In genomic region chr1:117899801-117900200, GRCh38 we compare ENCODE assay signal across 24 cellular contexts.
"Had no signal": no experiment of that assay in that cellular context is flagged by ENCODE, and none has a peak within 500 bp of the region (broad histone marks: within the 10 kb centered on the region; RNA-seq: fewer than 3 reads in every experiment).

No MANE protein-coding gene starts in this region.

- H3K4me1 ChIP-seq: upper lobe of right lung had no signal

- H3K27ac ChIP-seq: thyroid gland, upper lobe of right lung had no signal

- H3K27me3 ChIP-seq: thyroid gland, upper lobe of right lung had no signal

- H3K27ac Mint-ChIP-seq: activated B cell treated with CpG ODN at 0.5 μM for 24 hours; activated CD4-positive, alpha-beta memory T cell treated with anti-CD3 and anti-CD28 coated beads for 36 hours; activated CD8-positive, alpha-beta memory T cell treated with anti-CD3 and anti-CD28 coated beads, Interleukin-2, amount 10 ng/mL, durations not matched to agents 7 days and 5 days; progenitor cell of endocrine pancreas; T-helper 1 cell treated with Interleukin-12 subunit alpha and Interleukin-12 subunit beta and Interleukin-4 antibody, amounts not matched to agents 30 μg/mL and 1 μg/mL, for 36 hours had no signal

- FAIRE-seq: astrocyte, colon, endothelial cell of umbilical vein had no signal

- H3K27me3 Mint-ChIP-seq: activated B cell treated with CpG ODN at 0.5 μM for 24 hours; activated CD4-positive, alpha-beta memory T cell treated with anti-CD3 and anti-CD28 coated beads for 36 hours; activated CD8-positive, alpha-beta memory T cell treated with anti-CD3 and anti-CD28 coated beads, Interleukin-2, amount 10 ng/mL, durations not matched to agents 7 days and 5 days; progenitor cell of endocrine pancreas had no signal

- H3K4me1 Mint-ChIP-seq: activated B cell treated with CpG ODN at 0.5 μM for 24 hours had no signal

- H3K9me3 ChIP-seq: thyroid gland, upper lobe of right lung had no signal

- H3K9me3 Mint-ChIP-seq: activated B cell treated with CpG ODN at 0.5 μM for 24 hours; activated CD4-positive, alpha-beta memory T cell treated with anti-CD3 and anti-CD28 coated beads for 36 hours; natural killer cell; T-helper 1 cell treated with Interleukin-12 subunit alpha and Interleukin-12 subunit beta and Interleukin-4 antibody, amounts not matched to agents 30 μg/mL and 1 μg/mL, for 36 hours had no signal

- ATAC-seq: activated CD8-positive, alpha-beta memory T cell treated with anti-CD3 and anti-CD28 coated beads, Interleukin-2, amount 10 ng/mL, durations not matched to agents 7 days and 5 days; esophagus mucosa; left cardiac atrium; natural killer cell; upper lobe of right lung had no signal

- DNase-seq: activated B cell treated with CpG ODN at 0.5 μM for 24 hours; activated CD4-positive, alpha-beta memory T cell treated with anti-CD3 and anti-CD28 coated beads for 36 hours; activated CD4-positive, alpha-beta T cell treated with anti-CD3 and anti-CD28 coated beads for 4 hours; activated CD8-positive, alpha-beta memory T cell treated with anti-CD3 and anti-CD28 coated beads, Interleukin-2, amount 10 ng/mL, durations not matched to agents 7 days and 5 days; activated naive CD4-positive, alpha-beta T cell treated with Interleukin-2 at 50 U/mL for 16 hours; central memory CD4-positive, alpha-beta T cell; effector memory CD4-positive, alpha-beta T cell; foreskin melanocyte; hypothalamus; left cardiac atrium; midbrain; natural killer cell; retina; stimulated activated CD4-positive, alpha-beta T cell treated with anti-CD3 and anti-CD28 coated beads, Interleukin-4, amount 100 ng/mL, for 1 hour; stimulated activated naive CD4-positive, alpha-beta T cell treated with Interleukin-2 at 50 U/mL for 16 hours; substantia nigra; thyroid gland; upper lobe of right lung had no signal

- H3K4me3 ChIP-seq: thyroid gland, upper lobe of right lung had no signal

- H3K4me3 Mint-ChIP-seq: activated B cell treated with CpG ODN at 0.5 μM for 24 hours; activated CD4-positive, alpha-beta memory T cell treated with anti-CD3 and anti-CD28 coated beads for 36 hours; activated CD8-positive, alpha-beta memory T cell treated with anti-CD3 and anti-CD28 coated beads, Interleukin-2, amount 10 ng/mL, durations not matched to agents 7 days and 5 days; natural killer cell; T-helper 1 cell treated with Interleukin-12 subunit alpha and Interleukin-12 subunit beta and Interleukin-4 antibody, amounts not matched to agents 30 μg/mL and 1 μg/mL, for 36 hours had no signal
